In genomic region chr9:134728021-134728795, GRCh38 we compare ENCODE assay signal across 24 cellular contexts.
DNase-seq lines count a peak whose midpoint lies in the region; ATAC-seq and TF ChIP-seq lines count a peak whose summit lies in the region.
"Had no signal": no experiment of that assay in that cellular context is flagged by ENCODE, and none has a peak within 500 bp of the region (broad histone marks: within the 10 kb centered on the region; RNA-seq: fewer than 3 reads in every experiment).

No MANE protein-coding gene starts in this region.

- H3K4me3 Mint-ChIP-seq in glutamatergic neuron (ENCODE audit: unreplicated experiment) = no peak overlapping the region
- H3K4me3 Mint-ChIP-seq in osteocyte (ENCODE audit: unreplicated experiment) = no peak overlapping the region
- H3K4me3 Mint-ChIP-seq: CD8-positive, alpha-beta memory T cell had no signal

- H3K4me1 Mint-ChIP-seq in glutamatergic neuron (ENCODE audit: low read depth, unreplicated experiment) = no peaks in the 10 kb centered on the region
- H3K4me1 Mint-ChIP-seq in osteocyte (ENCODE audit: unreplicated experiment) = peaks cover 16% of the 10 kb centered on the region

- H3K9me3 ChIP-seq in Peyer's patch = no peaks in the 10 kb centered on the region

- H3K4me3 ChIP-seq in Peyer's patch = no peak overlapping the region
- H3K4me3 ChIP-seq: SK-N-MC had no signal

- DNase-seq in left ventricle myocardium superior (peak; percentile 27), left cardiac atrium (no peak), glutamatergic neuron (no peak), osteocyte (ENCODE audit: extremely low spot score, unreplicated experiment) (no peak), NCI-H1694 (lab: John Stamatoyannopoulos, UW) (no peak), Peyer's patch (no peak)
- DNase-seq: AML-193; CD8-positive, alpha-beta memory T cell; DMS153; DND-41; H7; KG1; MM.1S; NCI-H2029 treated with DMSO at 0.1 percent for 48 hours; NCI-H446 treated with DMSO at 0.1 percent for 48 hours; NCI-H526; NCI-H82; NK-92 treated with Interleukin-12 subunit alpha and Interleukin-12 subunit beta, amount 100 ng/mL, for 24 hours; PC-3; RPMI8226; SIG-M5 had no signal

- H3K36me3 Mint-ChIP-seq in glutamatergic neuron (ENCODE audit: unreplicated experiment) (peaks cover 10% of the 10 kb centered on the region), osteocyte (ENCODE audit: unreplicated experiment) (peaks cover 39% of the 10 kb centered on the region)
- H3K36me3 Mint-ChIP-seq: CD8-positive, alpha-beta memory T cell had no signal

- peaks cover 8% of the 10 kb centered on the region for H3K9me3 Mint-ChIP-seq in glutamatergic neuron (ENCODE audit: unreplicated experiment)
- H3K9me3 Mint-ChIP-seq in osteocyte (ENCODE audit: unreplicated experiment) = no peaks in the 10 kb centered on the region
- H3K9me3 Mint-ChIP-seq: CD8-positive, alpha-beta memory T cell had no signal

- ATAC-seq in left ventricle myocardium superior (no peak), left cardiac atrium (no peak), HG03460 (IDR thresholded peaks at IDR 0.05; ENCODE audit: unreplicated experiment) (no peak)
- ATAC-seq: PC-3 had no signal

- intact Hi-C loops in left ventricle myocardium superior (cut with micrococcal nuclease) (no loop called here), left cardiac atrium (cut with DNase I) (no loop called here)

- H3K27me3 Mint-ChIP-seq in glutamatergic neuron (ENCODE audit: unreplicated experiment) = peaks cover 8% of the 10 kb centered on the region
- H3K27me3 Mint-ChIP-seq in osteocyte (ENCODE audit: unreplicated experiment) = no peaks in the 10 kb centered on the region

- H3K27ac ChIP-seq in Peyer's patch = no peak overlapping the region
- H3K27ac ChIP-seq: C4-2B, SK-N-MC had no signal

- no peak for TF ChIP-seq CTCF in glutamatergic neuron (IDR thresholded peaks at IDR 0.05; ENCODE audit: partially characterized antibody, unreplicated experiment)
- no peak for TF ChIP-seq CTCF in osteocyte (IDR thresholded peaks at IDR 0.05)
- no peak for TF ChIP-seq CTCF in Peyer's patch (IDR thresholded peaks at IDR 0.05)

- H3K27ac Mint-ChIP-seq in glutamatergic neuron (ENCODE audit: unreplicated experiment) (peak overlapping the region; percentile 33), osteocyte (ENCODE audit: unreplicated experiment) (peak overlapping the region; percentile 52)
- H3K27ac Mint-ChIP-seq: CD8-positive, alpha-beta memory T cell had no signal

- H3K4me1 ChIP-seq in Peyer's patch = peaks cover 0 to 20% (median 0%) of the 10 kb centered on the region in 4 donors

- H3K27me3 ChIP-seq in Peyer's patch = no peaks in the 10 kb centered on the region

- H3K36me3 ChIP-seq in Peyer's patch = no peaks in the 10 kb centered on the region

- no peak for TF ChIP-seq POLR2A in Peyer's patch (IDR thresholded peaks at IDR 0.05)
